Comparison of ENCODE assay signal across 8 cellular contexts in the genomic region with DNA sequence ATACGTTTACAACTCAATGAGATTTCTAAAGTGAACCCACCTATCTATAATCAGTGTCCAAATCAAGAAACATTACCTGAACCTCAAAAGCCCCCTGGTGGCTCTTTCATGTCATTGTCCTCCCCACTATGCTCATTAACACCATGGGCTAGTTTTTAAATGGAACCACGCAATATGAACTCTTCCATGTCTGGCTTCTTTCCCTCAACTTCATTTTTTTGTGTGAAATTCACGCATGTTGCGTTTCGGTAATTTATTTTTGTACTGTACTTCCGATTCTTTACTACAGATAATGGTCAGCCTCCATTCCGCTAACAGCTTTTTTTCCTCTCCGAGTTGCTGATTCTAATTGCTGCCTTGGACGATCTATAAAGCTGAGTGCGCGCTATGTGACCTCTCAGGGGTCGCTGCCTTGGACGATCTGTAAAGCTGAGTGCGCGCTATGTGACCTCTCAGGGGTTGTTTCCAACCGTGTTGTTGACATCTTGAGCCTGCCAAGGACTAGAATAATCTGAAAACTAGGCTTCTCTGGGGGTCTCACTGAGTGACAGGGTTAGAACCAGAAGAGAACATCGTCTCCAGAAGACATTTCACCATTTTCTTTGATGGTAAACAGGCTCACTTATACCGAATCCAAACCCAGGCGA. TPM values are rescaled to one million over a fixed set of nuclear protein-coding genes. Genes with fewer than 3 reads are reported as not detected.
DNase-seq lines count a peak whose midpoint lies in the region; ATAC-seq and TF ChIP-seq lines count a peak whose summit lies in the region.

No MANE protein-coding gene starts in this region.

- H3K4ac ChIP-seq in neuronal stem cell (ENCODE audit: low read length): peak overlapping the region; percentile 24

- peak overlapping the region; percentile 63 for H3K9ac ChIP-seq in neuronal stem cell (ENCODE audit: low read depth, low read length, poor library complexity)

- H3K23ac ChIP-seq in neuronal stem cell (ENCODE audit: low read depth, low read length, poor library complexity): peak overlapping the region; percentile 81

- ATAC-seq in left ventricle myocardium superior (no peak), HG03571 (IDR thresholded peaks at IDR 0.05; ENCODE audit: unreplicated experiment) (peak; percentile 15), GM21367 (IDR thresholded peaks at IDR 0.05; ENCODE audit: unreplicated experiment) (no peak)

- H3K27ac ChIP-seq in cardiac muscle cell (peak overlapping the region; percentile 99), neuronal stem cell (replicated peaks; ENCODE audit: low read length) (peak overlapping the region; percentile 84)

- H4K8ac ChIP-seq in neuronal stem cell (ENCODE audit: low read depth, low read length): no peak overlapping the region

- H2AFZ ChIP-seq in neuronal stem cell (ENCODE audit: low read length): peak overlapping the region; percentile 87

- H3K36me3 ChIP-seq in cardiac muscle cell (no peaks in the 10 kb centered on the region), neuronal stem cell (replicated peaks in 1 of 2; ENCODE audit: control insufficient read depth in 2 of 2, insufficient read depth in 2 of 2, low read length in 2 of 2) (peaks cover 0 to 10% of the 10 kb centered on the region in 2 donors)

- no peak overlapping the region for H2BK12ac ChIP-seq in neuronal stem cell (ENCODE audit: low read length)

- H3K9me3 ChIP-seq in cardiac muscle cell (ENCODE audit: low read depth): no peaks in the 10 kb centered on the region
- no peaks in the 10 kb centered on the region for H3K9me3 ChIP-seq in neuronal stem cell (replicated peaks in 1 of 2; ENCODE audit: control insufficient read depth in 2 of 2, insufficient read depth in 1 of 2, low read depth in 1 of 2, low read length in 2 of 2)

- H2BK15ac ChIP-seq in neuronal stem cell (ENCODE audit: low read length): no peak overlapping the region

- peak overlapping the region; percentile 82 for H3K18ac ChIP-seq in neuronal stem cell (ENCODE audit: low read length)

- no peak overlapping the region for H3K14ac ChIP-seq in neuronal stem cell (ENCODE audit: low read length)

- H3K27me3 ChIP-seq in cardiac muscle cell (no peaks in the 10 kb centered on the region), neuronal stem cell (ENCODE audit: control insufficient read depth in 3 of 3, insufficient read depth in 3 of 3, low read depth in 1 of 3, low read length in 3 of 3) (no peaks in the 10 kb centered on the region)

- peaks cover 8% of the 10 kb centered on the region for H3K79me1 ChIP-seq in neuronal stem cell (ENCODE audit: low read depth, low read length)

- intact Hi-C loops in left ventricle myocardium superior (cut with micrococcal nuclease): loop anchor here (5.0 kb wide), 1 partner anchor 226 kb away; no protein-coding TSS in a partner anchor

- DNase-seq in cardiac muscle cell (ENCODE audit: low read depth in 1 of 2, low spot score in 1 of 2) (peak; percentile 38 to 62), left ventricle myocardium superior (no peak), NCI-H526 (lab: John Stamatoyannopoulos, UW) (peak; percentile 74 to 91), fibroblast of villous mesenchyme (ENCODE audit: low read depth) (peak; percentile 52), neuronal stem cell (ENCODE audit: low spot score) (peak; percentile 59)
- peak; percentile 38 for DNase-seq in activated CD8-positive, alpha-beta memory T cell treated with anti-CD3 and anti-CD28 coated beads, Interleukin-2, amount 50 U/mL, for 4 hours

- H2BK120ac ChIP-seq in neuronal stem cell (ENCODE audit: low read depth, low read length): no peak overlapping the region

- peak overlapping the region; percentile 67 for H3K4me2 ChIP-seq in neuronal stem cell (ENCODE audit: insufficient read depth, low read length, poor library complexity, severe bottlenecking)

- peak; percentile 70 for TF ChIP-seq CTCF in cardiac muscle cell (IDR thresholded peaks at IDR 0.05; ENCODE audit: low read depth, low read length)
- peak; percentile 80 for TF ChIP-seq CTCF in fibroblast of villous mesenchyme (IDR thresholded peaks at IDR 0.05; ENCODE audit: insufficient read depth, low read depth, low read length)

- no CpG with 5 or more reads among the region's 19 CpGs for WGBS in neuronal stem cell (ENCODE audit: extremely low coverage in 2 of 2, insufficient read length in 2 of 2, insufficient replicate concordance in 1 of 2), 2 donors

- H3K4me3 ChIP-seq in cardiac muscle cell: peak overlapping the region; percentile 65
- H3K4me3 ChIP-seq in fibroblast of villous mesenchyme (ENCODE audit: low read depth, low read length): peak overlapping the region; percentile 70
- peak overlapping the region; percentile 70 to 80 for H3K4me3 ChIP-seq in neuronal stem cell (ENCODE audit: low read length in 2 of 2)

- H4K91ac ChIP-seq in neuronal stem cell (ENCODE audit: low read depth, low read length, poor library complexity): no peak overlapping the region

- H3K4me1 ChIP-seq in cardiac muscle cell (ENCODE audit: low read depth) (peaks cover 6% of the 10 kb centered on the region), neuronal stem cell (ENCODE audit: control insufficient read depth in 2 of 2, insufficient read depth in 1 of 2, low read depth in 1 of 2, low read length in 2 of 2) (peaks cover 0 to 7% of the 10 kb centered on the region in 2 donors)

- H2AK5ac ChIP-seq in neuronal stem cell (ENCODE audit: low read depth, low read length): no peak overlapping the region

- H2BK5ac ChIP-seq in neuronal stem cell (ENCODE audit: low read length): peak overlapping the region; percentile 43

RNA-seq across cellular contexts. Expression of a gene that starts 1.1 kb away (rescaled TPM):
- total RNA-seq in cardiac muscle cell: 143 and 265 TPM in 2 replicates
- 147 and 167 TPM in 2 replicates for polyA plus RNA-seq in cardiac muscle cell
- 92.5 TPM for total RNA-seq in left ventricle myocardium superior
- total RNA-seq in fibroblast of villous mesenchyme: 222 and 281 TPM in 2 replicates
- polyA plus RNA-seq in neuronal stem cell (2013, experiment 1 of 2): 59.5 TPM
- polyA plus RNA-seq in neuronal stem cell (2013, experiment 2 of 2): 64.5 TPM

RNA-seq across cellular contexts. Expression of a gene that starts 24.5 kb away (rescaled TPM):
- total RNA-seq in cardiac muscle cell (27.5 and 35.0 TPM in 2 replicates), left ventricle myocardium superior (29.5 TPM), fibroblast of villous mesenchyme (22.2 and 25.9 TPM in 2 replicates)
- 73.8 and 74.9 TPM in 2 replicates for polyA plus RNA-seq in cardiac muscle cell
- 46.2 TPM for polyA plus RNA-seq in neuronal stem cell (2013, experiment 1 of 2)
- 48.1 TPM for polyA plus RNA-seq in neuronal stem cell (2013, experiment 2 of 2)
